Comparison of ENCODE assay signal across 24 cellular contexts in genomic region chr1:11142618-11143391, GRCh38. TPM values are rescaled to one million over a fixed set of nuclear protein-coding genes. Genes with fewer than 3 reads are reported as not detected.
DNase-seq lines count a peak whose midpoint lies in the region; ATAC-seq and TF ChIP-seq lines count a peak whose summit lies in the region.
"Had no signal": no experiment of that assay in that cellular context is flagged by ENCODE, and none has a peak within 500 bp of the region (broad histone marks: within the 10 kb centered on the region; RNA-seq: fewer than 3 reads in every experiment).

No MANE protein-coding gene starts in this region.

- WGBS in prostate gland: 66% methylated on average over 4 of the region's 4 CpGs

- H3K4me3 ChIP-seq in right atrium auricular region (no peak overlapping the region), prostate gland (no peak overlapping the region), tibial artery (no peak overlapping the region)
- H3K4me3 ChIP-seq: SJSA1, upper lobe of right lung had no signal

- H3K27me3 ChIP-seq in right atrium auricular region (no peaks in the 10 kb centered on the region), prostate gland (replicated peaks; ENCODE audit: insufficient read depth) (no peaks in the 10 kb centered on the region), tibial artery (no peaks in the 10 kb centered on the region)
- H3K27me3 ChIP-seq: SJSA1, upper lobe of right lung had no signal

- H3K36me3 ChIP-seq in right atrium auricular region: peaks cover 56% of the 10 kb centered on the region
- peaks cover 0 to 6% of the 10 kb centered on the region in 2 donors for H3K36me3 ChIP-seq in prostate gland
- H3K36me3 ChIP-seq in tibial artery: peaks cover 54 to 86% (median 58%) of the 10 kb centered on the region in 3 donors

- peaks cover 4% of the 10 kb centered on the region for H3K4me1 Mint-ChIP-seq in activated naive CD8-positive, alpha-beta T cell treated with anti-CD3 and anti-CD28 coated beads, Interleukin-2, amount 10 ng/mL, durations not matched to agents 7 days and 5 days
- H3K4me1 Mint-ChIP-seq: memory B cell had no signal

- H3K9me3 Mint-ChIP-seq in activated naive CD8-positive, alpha-beta T cell treated with anti-CD3 and anti-CD28 coated beads, Interleukin-2, amount 10 ng/mL, durations not matched to agents 7 days and 5 days: no peaks in the 10 kb centered on the region
- H3K9me3 Mint-ChIP-seq: CD8-positive, alpha-beta memory T cell; memory B cell had no signal

- DNase-seq in right atrium auricular region (ENCODE audit: low spot score) (no peak), Right ventricle myocardium superior (no peak), prostate gland (ENCODE audit: low spot score) (no peak), tibial artery (no peak), NCI-H2227 (lab: John Stamatoyannopoulos, UW; ENCODE audit: unreplicated experiment) (no peak), HK-2 (ENCODE audit: unreplicated experiment) (no peak), COR-L47 (lab: John Stamatoyannopoulos, UW) (no peak)
- no peak for DNase-seq in activated naive CD8-positive, alpha-beta T cell treated with anti-CD3 and anti-CD28 coated beads, Interleukin-2, amount 10 ng/mL, durations not matched to agents 7 days and 5 days
- DNase-seq: activated CD8-positive, alpha-beta memory T cell treated with anti-CD3 and anti-CD28 coated beads, Interleukin-2, amount 50 U/mL, for 4 hours; CD8-positive, alpha-beta memory T cell; hippocampal formation; NCI-H1092; NCI-H1694 treated with DMSO at 0.1 percent for 48 hours; stimulated activated CD4-positive, alpha-beta T cell treated with anti-CD3 and anti-CD28 coated beads, Interleukin-1b, Interleukin-23, amount 100 ng/mL, for 48 hours; T-helper 9 cell; upper lobe of right lung had no signal

- POLR2A ChIA-PET in activated naive CD8-positive, alpha-beta T cell treated with anti-CD3 and anti-CD28 coated beads, Interleukin-2, amount 10 ng/mL, durations not matched to agents 7 days and 5 days (lab: Charles Lee): no interaction called here

- no peaks in the 10 kb centered on the region for H3K27me3 Mint-ChIP-seq in activated naive CD8-positive, alpha-beta T cell treated with anti-CD3 and anti-CD28 coated beads, Interleukin-2, amount 10 ng/mL, durations not matched to agents 7 days and 5 days
- H3K27me3 Mint-ChIP-seq: CD8-positive, alpha-beta memory T cell; memory B cell had no signal

- H3K9me3 ChIP-seq in right atrium auricular region (no peaks in the 10 kb centered on the region), prostate gland (no peaks in the 10 kb centered on the region), tibial artery (no peaks in the 10 kb centered on the region)
- H3K9me3 ChIP-seq: SJSA1, upper lobe of right lung had no signal

- intact Hi-C loops in Right ventricle myocardium superior (cut with DNase I): no loop called here
- intact Hi-C loops in prostate gland (cut with DNase I): no loop called here
- intact Hi-C loops in tibial artery (cut with DNase I; ENCODE audit: low total_unique reads): no loop called here

- ATAC-seq in Right ventricle myocardium superior (ENCODE audit: poor library complexity): no peak
- no peak for ATAC-seq in activated naive CD8-positive, alpha-beta T cell treated with anti-CD3 and anti-CD28 coated beads, Interleukin-2, amount 10 ng/mL, durations not matched to agents 7 days and 5 days (ENCODE audit: low read depth)
- ATAC-seq: upper lobe of right lung had no signal

- H3K27ac Mint-ChIP-seq in activated naive CD8-positive, alpha-beta T cell treated with anti-CD3 and anti-CD28 coated beads, Interleukin-2, amount 10 ng/mL, durations not matched to agents 7 days and 5 days: peak overlapping the region; percentile 20

- no peak for TF ChIP-seq POLR2A in prostate gland (IDR thresholded peaks at IDR 0.05)

- H3K4me3 Mint-ChIP-seq in activated naive CD8-positive, alpha-beta T cell treated with anti-CD3 and anti-CD28 coated beads, Interleukin-2, amount 10 ng/mL, durations not matched to agents 7 days and 5 days: no peak overlapping the region
- H3K4me3 Mint-ChIP-seq: CD8-positive, alpha-beta memory T cell; memory B cell had no signal

- H3K36me3 Mint-ChIP-seq in activated naive CD8-positive, alpha-beta T cell treated with anti-CD3 and anti-CD28 coated beads, Interleukin-2, amount 10 ng/mL, durations not matched to agents 7 days and 5 days: peaks cover 18% of the 10 kb centered on the region

- peak overlapping the region; percentile 37 to 62 for H3K27ac ChIP-seq in right atrium auricular region
- H3K27ac ChIP-seq in prostate gland: peak overlapping the region; percentile 19 to 55
- peak overlapping the region; percentile 63 to 68 for H3K27ac ChIP-seq in tibial artery
- H3K27ac ChIP-seq: SJSA1, upper lobe of right lung had no signal

- TF ChIP-seq CTCF in right atrium auricular region (IDR thresholded peaks at IDR 0.05) (no peak), prostate gland (IDR thresholded peaks at IDR 0.05) (no peak), tibial artery (IDR thresholded peaks at IDR 0.05) (no peak)

- H3K4me1 ChIP-seq in right atrium auricular region: peaks cover 0 to 21% of the 10 kb centered on the region in 2 donors
- H3K4me1 ChIP-seq in prostate gland (replicated peaks): no peaks in the 10 kb centered on the region
- peaks cover 0 to 31% (median 4%) of the 10 kb centered on the region in 4 donors for H3K4me1 ChIP-seq in tibial artery
- H3K4me1 ChIP-seq: SJSA1 had no signal

RNA-seq across cellular contexts. Expression of gene EXOSC10, which starts 43.1 kb away (rescaled TPM):
- total RNA-seq in right atrium auricular region (10 to 100 TPM; 20.5 to 22.0 TPM), Right ventricle myocardium superior (15.8 TPM), prostate gland (10 to 100 TPM; 51.6 to 65.0 TPM)
- total RNA-seq in activated naive CD8-positive, alpha-beta T cell treated with anti-CD3 and anti-CD28 coated beads, Interleukin-2, amount 10 ng/mL, durations not matched to agents 7 days and 5 days: 10 to 100 TPM; 89.1 to 92.8 TPM

RNA-seq across cellular contexts. Expression of gene ANGPTL7, which starts 46.4 kb away (rescaled TPM):
- total RNA-seq in right atrium auricular region: 1 to 10 TPM; 1.6 to 4.8 TPM
- total RNA-seq in Right ventricle myocardium superior: 0.89 TPM
- not detected for total RNA-seq in activated naive CD8-positive, alpha-beta T cell treated with anti-CD3 and anti-CD28 coated beads, Interleukin-2, amount 10 ng/mL, durations not matched to agents 7 days and 5 days
- total RNA-seq in prostate gland: under 1 TPM in 1 of 2 donors, not detected in 1; 0.80 TPM
- total RNA-seq: CD8-positive, alpha-beta memory T cell; endothelial cell of umbilical vein; H1; HT1080; NCI-H460; osteocyte; RPMI7951; SJSA1 had no signal
